Comparison of ENCODE assay signal across 6 cellular contexts in genomic region chr4:182846041-182846440, GRCh38.
"Had no signal": no experiment of that assay in that cellular context is flagged by ENCODE, and none has a peak within 500 bp of the region (broad histone marks: within the 10 kb centered on the region; RNA-seq: fewer than 3 reads in every experiment).

No MANE protein-coding gene starts in this region.

- H3K27ac ChIP-seq: HL-60 had no signal

- H3K4me3 Mint-ChIP-seq: IgD-negative memory B cell had no signal

- H3K4me1 Mint-ChIP-seq: IgD-negative memory B cell had no signal

- ATAC-seq: HepG2 had no signal

- H3K9me3 Mint-ChIP-seq: IgD-negative memory B cell had no signal

- DNase-seq: GOT3, HCEC 1CT, KBM-7 had no signal

- H3K36me3 Mint-ChIP-seq: IgD-negative memory B cell had no signal
